ENCODE assay signal across 14 cellular contexts in the genomic region with DNA sequence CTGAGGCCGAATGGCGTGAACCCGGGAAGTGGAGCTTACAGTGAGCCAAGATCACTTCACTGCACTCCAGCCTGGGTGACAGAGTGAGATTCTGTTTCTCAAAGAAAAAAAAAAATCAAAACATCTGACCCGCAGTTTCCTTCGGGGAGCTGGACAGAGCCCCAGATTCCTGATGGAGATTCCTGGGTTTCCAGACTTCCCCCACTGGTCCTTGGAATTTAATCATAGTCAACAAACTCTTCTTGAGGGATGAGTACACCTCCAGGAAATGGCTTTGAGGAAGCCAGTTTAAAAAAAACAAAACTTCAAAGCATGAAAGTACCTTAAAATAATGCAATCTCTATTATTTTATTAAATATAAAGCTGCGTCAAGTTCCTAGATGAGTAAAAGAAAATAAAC. TPM values are rescaled to one million over a fixed set of nuclear protein-coding genes. Genes with fewer than 3 reads are reported as not detected.
DNase-seq lines count a peak whose midpoint lies in the region; ATAC-seq, FAIRE-seq and TF ChIP-seq lines count a peak whose summit lies in the region.
"Had no signal": no experiment of that assay in that cellular context is flagged by ENCODE, and none has a peak within 500 bp of the region (broad histone marks: within the 10 kb centered on the region; RNA-seq: fewer than 3 reads in every experiment).

No MANE protein-coding gene starts in this region.

- no peak overlapping the region for H2BK5ac ChIP-seq in IMR-90 (ENCODE audit: low read depth, low read length, poor library complexity, severe bottlenecking)

- BruUV-seq in Caco-2 (replicated peaks; lab: Mats Ljungman, UMichigan) (no TSS peak), IMR-90 (replicated peaks; lab: Mats Ljungman, UMichigan) (no TSS peak)

- H3K27ac ChIP-seq in IMR-90 (ENCODE audit: insufficient read depth, low read length) (no peak overlapping the region), kidney (ENCODE audit: low read depth in 2 of 2, low read length in 2 of 2) (no peak overlapping the region)
- H3K27ac ChIP-seq: neutrophil had no signal

- TF ChIP-seq CTCF in Caco-2 (IDR thresholded peaks at IDR 0.05; ENCODE audit: insufficient read depth in 1 of 2, low read depth in 1 of 2, low read length in 1 of 2, severe bottlenecking in 1 of 2, unreplicated experiment in 1 of 2) = no peak
- no peak for TF ChIP-seq CTCF in IMR-90 (conservative IDR thresholded peaks at IDR 0.05; ENCODE audit: low read depth, low read length)
- TF ChIP-seq CTCF in brain (conservative IDR thresholded peaks at IDR 0.05) = no peak
- TF ChIP-seq CTCF in kidney (IDR thresholded peaks at IDR 0.05; ENCODE audit: borderline replicate concordance, extremely low read depth, insufficient read depth) = no peak

- H3K9me3 ChIP-seq in Caco-2 (no peaks in the 10 kb centered on the region), IMR-90 (ENCODE audit: control insufficient read depth, insufficient read depth, low read length) (no peaks in the 10 kb centered on the region), kidney (ENCODE audit: control insufficient read depth in 1 of 2, low read length in 2 of 2) (no peaks in the 10 kb centered on the region)
- H3K9me3 ChIP-seq: MG63, neutrophil, thoracic aorta had no signal

- H3K18ac ChIP-seq in IMR-90 (ENCODE audit: low read depth, low read length) = no peak overlapping the region

- 90% methylated on average over 3 of the region's 6 CpGs; no CpG with 5 or more reads in 1 of the 2 experiments for WGBS in IMR-90 (ENCODE audit: extremely low coverage in 2 of 2, insufficient read length in 1 of 2), 2 experiments

- H3K4me3 Mint-ChIP-seq in Caco-2 (ENCODE audit: unreplicated experiment) = peak overlapping the region; percentile 94
- peak overlapping the region; percentile 74 to 95 (median 78) for H3K4me3 Mint-ChIP-seq in brain
- peak overlapping the region; percentile 25 for H3K4me3 Mint-ChIP-seq in natural killer cell treated with Interleukin-12 subunit alpha and Interleukin-12 subunit beta and Interleukin-15 and Interleukin-18, amount 100 ng/mL, for 72 hours

- no peak overlapping the region for H4K8ac ChIP-seq in IMR-90 (ENCODE audit: low read depth in 2 of 2, low read length in 2 of 2)

- H2AFZ ChIP-seq in IMR-90 (replicated peaks; ENCODE audit: low read length, poor library complexity) = no peak overlapping the region

- ATAC-seq in IMR-90 (ENCODE audit: low read depth) = no peak
- ATAC-seq in natural killer cell treated with Interleukin-12 subunit alpha and Interleukin-12 subunit beta and Interleukin-15 and Interleukin-18, amount 100 ng/mL, for 72 hours = no peak
- no peak for ATAC-seq in HG03159 (IDR thresholded peaks at IDR 0.05; ENCODE audit: unreplicated experiment)

- H3K9me1 ChIP-seq in IMR-90 (ENCODE audit: insufficient read depth, low read length) = peaks cover 5% of the 10 kb centered on the region; the same call in 1 of the 2 replicates

- in situ Hi-C loops in IMR-90 (cut with MboI; ENCODE audit: low sequenced_read_pairs) = no loop called here

- H4K91ac ChIP-seq in IMR-90 (ENCODE audit: insufficient read depth, low read depth, low read length) = no peak overlapping the region

- H2AK5ac ChIP-seq in IMR-90 (ENCODE audit: low read depth, low read length) = no peak overlapping the region

- H3K23ac ChIP-seq in IMR-90 (ENCODE audit: low read depth, low read length) = no peak overlapping the region

- H3K79me1 ChIP-seq in IMR-90 (ENCODE audit: low read depth in 1 of 2, low read length in 2 of 2) = peaks cover 18 to 50% of the 10 kb centered on the region in 2 experiments

- H2BK120ac ChIP-seq in IMR-90 (ENCODE audit: low read depth, low read length) = no peak overlapping the region

- no peak overlapping the region for H2BK15ac ChIP-seq in IMR-90 (ENCODE audit: low read depth, low read length)

- no peaks in the 10 kb centered on the region for H3K27me3 ChIP-seq in Caco-2 (replicated peaks; ENCODE audit: control insufficient read depth, insufficient read depth, low read length)
- no peaks in the 10 kb centered on the region for H3K27me3 ChIP-seq in IMR-90 (ENCODE audit: control insufficient read depth, insufficient read depth, low read length)
- H3K27me3 ChIP-seq: MG63, neutrophil had no signal

- H3K9ac ChIP-seq in IMR-90 (ENCODE audit: low read depth, low read length) (no peak overlapping the region), kidney (ENCODE audit: low read length in 2 of 2) (no peak overlapping the region)

- H3K36me3 Mint-ChIP-seq in Caco-2 (ENCODE audit: insufficient read depth, unreplicated experiment) (peaks cover 57% of the 10 kb centered on the region), brain (peaks cover 43% of the 10 kb centered on the region)
- peaks cover 8% of the 10 kb centered on the region for H3K36me3 Mint-ChIP-seq in natural killer cell treated with Interleukin-12 subunit alpha and Interleukin-12 subunit beta and Interleukin-15 and Interleukin-18, amount 100 ng/mL, for 72 hours

- H3K27ac Mint-ChIP-seq in Caco-2 (ENCODE audit: unreplicated experiment) (peak overlapping the region; percentile 92), brain (peak overlapping the region in 3 of 5 experiments; percentile 48 to 57 (median 53))
- H3K27ac Mint-ChIP-seq in natural killer cell treated with Interleukin-12 subunit alpha and Interleukin-12 subunit beta and Interleukin-15 and Interleukin-18, amount 100 ng/mL, for 72 hours = no peak overlapping the region

- CTCF ChIA-PET in Caco-2 (lab: Charles Lee) (no interaction called here), IMR-90 (lab: Yijun Ruan, JAX) (interaction anchor here (1.1 kb wide), 1 partner anchor 114 kb away, joined by 3 read pairs; no protein-coding TSS in a partner anchor)

- no peak for TF ChIP-seq POLR2A in IMR-90 (IDR thresholded peaks at IDR 0.05; ENCODE audit: low read depth, low read length)

- H3K4me3 ChIP-seq in Caco-2 (ENCODE audit: low read depth, low read length) (no peak overlapping the region), IMR-90 (ENCODE audit: insufficient read depth, low read depth, low read length) (no peak overlapping the region), kidney (ENCODE audit: low read length in 2 of 2) (no peak overlapping the region)

- no peak overlapping the region for H3K56ac ChIP-seq in IMR-90 (ENCODE audit: extremely low read depth, insufficient read depth, low read length)

- no peak overlapping the region for H4K5ac ChIP-seq in IMR-90 (ENCODE audit: low read depth, low read length)

- H3K4me2 ChIP-seq in IMR-90 (ENCODE audit: low read depth, low read length) = no peak overlapping the region

- H3K9me3 Mint-ChIP-seq in Caco-2 (ENCODE audit: unreplicated experiment) (no peaks in the 10 kb centered on the region), brain (no peaks in the 10 kb centered on the region)
- H3K9me3 Mint-ChIP-seq in natural killer cell treated with Interleukin-12 subunit alpha and Interleukin-12 subunit beta and Interleukin-15 and Interleukin-18, amount 100 ng/mL, for 72 hours = no peaks in the 10 kb centered on the region

- intact Hi-C loops in Caco-2 (cut with micrococcal nuclease; ENCODE audit: unreplicated experiment) = no loop called here
- intact Hi-C loops in IMR-90 (cut with micrococcal nuclease) = no loop called here
- intact Hi-C loops in kidney (cut with DNase I) = no loop called here

- TF ChIP-seq RAD21 in IMR-90 (IDR thresholded peaks at IDR 0.05; ENCODE audit: low read length) = no peak

- H3K27me3 Mint-ChIP-seq in Caco-2 (ENCODE audit: insufficient read depth, unreplicated experiment) (no peaks in the 10 kb centered on the region), brain (peaks cover 3% of the 10 kb centered on the region)
- H3K27me3 Mint-ChIP-seq in natural killer cell treated with Interleukin-12 subunit alpha and Interleukin-12 subunit beta and Interleukin-15 and Interleukin-18, amount 100 ng/mL, for 72 hours = no peaks in the 10 kb centered on the region

- no peak for FAIRE-seq in kidney (lab: Jason Lieb, UNC)
- FAIRE-seq: small intestine had no signal

- H2BK20ac ChIP-seq in IMR-90 (ENCODE audit: low read depth, low read length) = no peak overlapping the region

- H3K4me1 Mint-ChIP-seq in Caco-2 (ENCODE audit: low read depth, unreplicated experiment) (peaks cover 19% of the 10 kb centered on the region), brain (peaks cover 35% of the 10 kb centered on the region)
- peaks cover 14 to 25% of the 10 kb centered on the region in 2 donors for H3K4me1 Mint-ChIP-seq in natural killer cell treated with Interleukin-12 subunit alpha and Interleukin-12 subunit beta and Interleukin-15 and Interleukin-18, amount 100 ng/mL, for 72 hours (ENCODE audit: low read depth in 2 of 2)

- dilution Hi-C loops in IMR-90 (cut with HindIII; ENCODE audit: low sequenced_read_pairs, unreplicated experiment) = no loop called here

- H3K36me3 ChIP-seq in Caco-2 (ENCODE audit: control insufficient read depth, insufficient read depth, low read length) = peaks cover 6% of the 10 kb centered on the region; the same call in 1 of the 2 replicates
- peaks cover 32% of the 10 kb centered on the region for H3K36me3 ChIP-seq in IMR-90 (ENCODE audit: control insufficient read depth, insufficient read depth, low read length)
- H3K36me3 ChIP-seq in kidney (ENCODE audit: control insufficient read depth in 1 of 2, insufficient read depth in 2 of 2, low read length in 2 of 2) = peaks cover 10 to 27% of the 10 kb centered on the region in 2 donors

- H3K4me1 ChIP-seq in Caco-2 = no peaks in the 10 kb centered on the region
- H3K4me1 ChIP-seq in IMR-90 (ENCODE audit: control insufficient read depth, insufficient read depth, low read length) = peaks cover 3% of the 10 kb centered on the region
- H3K4me1 ChIP-seq in kidney (ENCODE audit: control insufficient read depth in 1 of 2, insufficient read depth in 1 of 2, low read depth in 1 of 2, low read length in 2 of 2) = peaks cover 0 to 6% of the 10 kb centered on the region in 2 donors

- H2AK9ac ChIP-seq in IMR-90 (replicated peaks; ENCODE audit: low read depth, low read length, poor library complexity) = no peak overlapping the region

- H3K4ac ChIP-seq in IMR-90 (ENCODE audit: low read depth, low read length) = no peak overlapping the region

- no peak overlapping the region for H3K14ac ChIP-seq in IMR-90 (replicated peaks; ENCODE audit: low read depth, low read length)

- H4K20me1 ChIP-seq in IMR-90 (ENCODE audit: insufficient read depth, low read length) = no peaks in the 10 kb centered on the region; the same call in 1 of the 2 replicates

- POLR2A ChIA-PET in Caco-2 (lab: Charles Lee) (no interaction called here), IMR-90 (lab: Charles Lee; ENCODE audit: unreplicated experiment) (interaction anchor here (0.7 kb wide), 1 partner anchor 60 kb away, joined by 6 read pairs; no protein-coding TSS in a partner anchor)

- DNase-seq in Caco-2 = no peak
- DNase-seq in IMR-90 = peak; percentile 39
- no peak for DNase-seq in natural killer cell treated with Interleukin-12 subunit alpha and Interleukin-12 subunit beta and Interleukin-15 and Interleukin-18, amount 100 ng/mL, for 72 hours (ENCODE audit: low spot score)
- DNase-seq in NCI-H748 treated with DMSO at 0.1 percent for 48 hours (lab: John Stamatoyannopoulos, UW) = no peak
- DNase-seq in kidney = no peak
- DNase-seq: Calu3; effector memory CD4-positive, alpha-beta T cell; MG63; NCI-H2107 had no signal

RNA-seq across cellular contexts. Expression of a gene that starts 1.1 kb away (rescaled TPM):
- total RNA-seq in Caco-2 (2022) = 58.6 and 65.8 TPM in 2 replicates
- 40.9 and 41.7 TPM in 2 replicates for total RNA-seq in IMR-90 (2012; rRNA removed)
- polyA plus RNA-seq in IMR-90 (2012; rRNA removed) = 29.0 and 31.5 TPM in 2 replicates
- 27.7 and 28.1 TPM in 2 replicates for polyA plus RNA-seq in IMR-90 (2012; cell fraction: cytosol; rRNA removed)
- polyA plus RNA-seq in IMR-90 (2012; cell fraction: nucleus; rRNA removed; ENCODE audit: low replicate concordance) = 13.2 and 34.4 TPM in 2 replicates
- polyA plus RNA-seq in brain (ENCODE audit: insufficient read depth, low read depth, low replicate concordance) = 42.7 TPM
- 10 to 100 TPM; 39.5 to 79.4 TPM for total RNA-seq in natural killer cell treated with Interleukin-12 subunit alpha and Interleukin-12 subunit beta and Interleukin-15 and Interleukin-18, amount 100 ng/mL, for 72 hours
- 45.2 TPM for total RNA-seq in kidney
- 33.2 TPM for polyA plus RNA-seq in kidney (ENCODE audit: insufficient read depth, low read depth, low replicate concordance)

RNA-seq across cellular contexts. Expression of a gene that starts 8.1 kb away (rescaled TPM):
- 48.8 and 49.3 TPM in 2 replicates for total RNA-seq in Caco-2 (2022)
- 23.1 and 23.8 TPM in 2 replicates for total RNA-seq in IMR-90 (2012; rRNA removed)
- 16.9 and 19.1 TPM in 2 replicates for polyA plus RNA-seq in IMR-90 (2012; rRNA removed)
- 11.2 and 11.8 TPM in 2 replicates for polyA plus RNA-seq in IMR-90 (2012; cell fraction: cytosol; rRNA removed)
- 6.1 and 6.2 TPM in 2 replicates for polyA plus RNA-seq in IMR-90 (2012; cell fraction: nucleus; rRNA removed; ENCODE audit: low replicate concordance)
- polyA plus RNA-seq in brain (ENCODE audit: insufficient read depth, low read depth, low replicate concordance) = 30.9 TPM
- total RNA-seq in natural killer cell treated with Interleukin-12 subunit alpha and Interleukin-12 subunit beta and Interleukin-15 and Interleukin-18, amount 100 ng/mL, for 72 hours = 10 to 100 TPM; 30.0 to 34.5 TPM
- total RNA-seq in kidney = 25.6 TPM
- 25.6 TPM for polyA plus RNA-seq in kidney (ENCODE audit: insufficient read depth, low read depth, low replicate concordance)

RNA-seq across cellular contexts. Expression of a gene that starts 8.2 kb away (rescaled TPM):
- total RNA-seq in Caco-2 (2022) (41.5 and 42.8 TPM in 2 replicates), IMR-90 (2012; rRNA removed) (36.1 and 49.1 TPM in 2 replicates), kidney (9.3 TPM)
- polyA plus RNA-seq in IMR-90 (2012; rRNA removed) (33.4 and 37.2 TPM in 2 replicates), brain (ENCODE audit: insufficient read depth, low read depth, low replicate concordance) (82.3 TPM), kidney (ENCODE audit: insufficient read depth, low read depth, low replicate concordance) (12.1 TPM)
- polyA plus RNA-seq in IMR-90 (2012; cell fraction: cytosol; rRNA removed) = 52.3 and 59.0 TPM in 2 replicates
- polyA plus RNA-seq in IMR-90 (2012; cell fraction: nucleus; rRNA removed; ENCODE audit: low replicate concordance) = 19.0 and 25.0 TPM in 2 replicates
- 10 to 100 TPM; 31.7 to 65.2 TPM for total RNA-seq in natural killer cell treated with Interleukin-12 subunit alpha and Interleukin-12 subunit beta and Interleukin-15 and Interleukin-18, amount 100 ng/mL, for 72 hours

Comparison
In these comparisons a context has a peak if more than half of its experiments do, and no peak if none do; other contexts are left out.
1. H3K27ac Mint-ChIP-seq: peak in Caco-2 (single experiment) and brain (3 of 5); none in natural killer cell treated with Interleukin-12 subunit alpha and Interleukin-12 subunit beta and Interleukin-15 and Interleukin-18, amount 100 ng/mL, for 72 hours (0 of 2).
2. H3K4me3 Mint-ChIP-seq: peak in every context shown above with its lines; median percentile 94 in Caco-2; 78 in brain; 25 in natural killer cell treated with Interleukin-12 subunit alpha and Interleukin-12 subunit beta and Interleukin-15 and Interleukin-18, amount 100 ng/mL, for 72 hours.